Comparison of ENCODE assay signal across 8 cellular contexts in genomic region chr17:39618252-39618913, GRCh38. TPM values are rescaled to one million over a fixed set of nuclear protein-coding genes. Genes with fewer than 3 reads are reported as not detected.
DNase-seq lines count a peak whose midpoint lies in the region; ATAC-seq, FAIRE-seq and TF ChIP-seq lines count a peak whose summit lies in the region.

No MANE protein-coding gene starts in this region.

- POLR2A ChIA-PET in HEK293 (lab: Yijun Ruan, JAX) = interaction anchor here (0.6 to 2.1 kb wide), 4 partner anchors 13 to 373 kb away, joined by 3 to 6 read pairs (median 4); no protein-coding TSS in a partner anchor

- H4K20me1 ChIP-seq in keratinocyte (ENCODE audit: control insufficient read depth, extremely low read depth, insufficient read depth, low read length) = peaks cover 2% of the 10 kb centered on the region

- H3K27me3 ChIP-seq in BE2C = peaks cover 9% of the 10 kb centered on the region
- peaks cover 30% of the 10 kb centered on the region for H3K27me3 ChIP-seq in keratinocyte (ENCODE audit: control insufficient read depth, extremely low read depth, insufficient read depth, low read length)
- H3K27me3 ChIP-seq in thymus (ENCODE audit: control insufficient read depth, insufficient read depth) = peaks cover 18% of the 10 kb centered on the region

- H3K27ac ChIP-seq in HEK293 (ENCODE audit: extremely low read depth, low read depth, low read length) = peak overlapping the region; percentile 50; the same call in 1 of the 2 replicates
- no peak overlapping the region for H3K27ac ChIP-seq in keratinocyte (ENCODE audit: control insufficient read depth, insufficient read depth, low read length)
- H3K27ac ChIP-seq in thymus (ENCODE audit: low read depth) = no peak overlapping the region

- H3K9me3 ChIP-seq in BE2C (no peaks in the 10 kb centered on the region; the same call in 1 of the 2 replicates), HEK293 (ENCODE audit: control insufficient read depth, insufficient read depth, low read depth, low read length) (no peaks in the 10 kb centered on the region), keratinocyte (ENCODE audit: control insufficient read depth, low read depth, low read length) (no peaks in the 10 kb centered on the region), thymus (ENCODE audit: control insufficient read depth) (no peaks in the 10 kb centered on the region)

- H3K4me3 ChIP-seq in BE2C (ENCODE audit: low read depth, low read length) (peak overlapping the region; percentile 65), HEK293 (ENCODE audit: low read depth, low read length) (peak overlapping the region; percentile 38), keratinocyte (ENCODE audit: control insufficient read depth in 2 of 3, extremely low read depth in 1 of 3, insufficient read depth in 2 of 3, low read depth in 1 of 3, low read length in 3 of 3) (peak overlapping the region; percentile 41 to 80 (median 77)), thymus (ENCODE audit: low read length) (peak overlapping the region; percentile 58)

- H3K9me1 ChIP-seq in keratinocyte (ENCODE audit: control insufficient read depth, extremely low read depth, insufficient read depth, low read length) = no peaks in the 10 kb centered on the region

- FAIRE-seq in keratinocyte (lab: Jason Lieb, UNC) = no peak

- H3K27me3 Mint-ChIP-seq in activated T-helper 17 cell treated with anti-CD3 and anti-CD28 coated beads, Interleukin-2, amount 50 U/mL, for 72 hours = no peaks in the 10 kb centered on the region

- CTCF ChIA-PET in HEK293 (lab: Yijun Ruan, JAX) = interaction anchor here (0.6 to 11.8 kb wide), 12 partner anchors 12 to 635 kb away, joined by 3 to 475 read pairs (median 6); partner anchors contain the start of genes PNMT, STARD3 and TCAP

- TF ChIP-seq CTCF in BE2C (IDR thresholded peaks at IDR 0.05; ENCODE audit: low read depth, low read length) = no peak
- TF ChIP-seq CTCF in HEK293 (tag by site-specific recombination; IDR thresholded peaks at IDR 0.05) = no peak
- no peak for TF ChIP-seq CTCF in keratinocyte (optimal IDR thresholded peaks at IDR 0.05 in 1 of 3, IDR thresholded peaks at IDR 0.05 in 1 of 3, conservative IDR thresholded peaks at IDR 0.05 in 1 of 3; ENCODE audit: extremely low read depth in 1 of 3, insufficient read depth in 2 of 3, low read length in 3 of 3)

- no peak for DNase-seq in BE2C
- DNase-seq in keratinocyte (ENCODE audit: low read depth, low spot score) = no peak
- no peak for DNase-seq in stimulated activated CD8-positive, alpha-beta memory T cell treated with anti-CD3 and anti-CD28 coated beads, Interleukin-4, amount 100 ng/mL, for 48 hours
- no peak for DNase-seq in mesenteric fat pad (ENCODE audit: low spot score)
- no peak for DNase-seq in A172 (ENCODE audit: low spot score)

- no peaks in the 10 kb centered on the region for H3K9me3 Mint-ChIP-seq in activated T-helper 17 cell treated with anti-CD3 and anti-CD28 coated beads, Interleukin-2, amount 50 U/mL, for 72 hours

- H2AFZ ChIP-seq in keratinocyte (ENCODE audit: control insufficient read depth, low read length) = peak overlapping the region; percentile 65

- peak overlapping the region; percentile 54 for H3K9ac ChIP-seq in keratinocyte (ENCODE audit: control insufficient read depth, extremely low read depth, insufficient read depth, low read length)

- H3K4me3 Mint-ChIP-seq in activated T-helper 17 cell treated with anti-CD3 and anti-CD28 coated beads, Interleukin-2, amount 50 U/mL, for 72 hours = peak overlapping the region; percentile 74

- H3K79me2 ChIP-seq in keratinocyte (ENCODE audit: control insufficient read depth, insufficient read depth, low read length) = no peaks in the 10 kb centered on the region

- H3K36me3 ChIP-seq in BE2C = no peaks in the 10 kb centered on the region
- H3K36me3 ChIP-seq in HEK293 (ENCODE audit: control insufficient read depth in 2 of 2, insufficient read depth in 1 of 2, low read length in 2 of 2) = no peaks in the 10 kb centered on the region
- H3K36me3 ChIP-seq in keratinocyte (ENCODE audit: control insufficient read depth in 2 of 2, extremely low read depth in 1 of 2, insufficient read depth in 2 of 2, low read length in 2 of 2) = no peaks in the 10 kb centered on the region
- no peaks in the 10 kb centered on the region for H3K36me3 ChIP-seq in thymus (ENCODE audit: control insufficient read depth, insufficient read depth)

- peak overlapping the region; percentile 36 for H3K27ac Mint-ChIP-seq in activated T-helper 17 cell treated with anti-CD3 and anti-CD28 coated beads, Interleukin-2, amount 50 U/mL, for 72 hours

- peak overlapping the region; percentile 92 for H3K4me2 ChIP-seq in keratinocyte (ENCODE audit: control insufficient read depth, extremely low read depth, insufficient read depth, low read depth, low read length)

- 5% methylated on average over 33 of the region's 33 CpGs for WGBS in thymus

- H3K4me1 ChIP-seq in BE2C (peaks cover 7% of the 10 kb centered on the region), HEK293 (ENCODE audit: control insufficient read depth, insufficient read depth, low read length) (peaks cover 4% of the 10 kb centered on the region), keratinocyte (ENCODE audit: control insufficient read depth, extremely low read depth, insufficient read depth, low read length) (peaks cover 9% of the 10 kb centered on the region), thymus (ENCODE audit: control insufficient read depth, insufficient read depth, low read length) (peaks cover 7% of the 10 kb centered on the region)

- no peaks in the 10 kb centered on the region for H3K36me3 Mint-ChIP-seq in activated T-helper 17 cell treated with anti-CD3 and anti-CD28 coated beads, Interleukin-2, amount 50 U/mL, for 72 hours (ENCODE audit: low read depth)

- dilution Hi-C loops in keratinocyte (cut with MboI; ENCODE audit: extremely low pct_ligation_motif_present, low sequenced_read_pairs) = no loop called here

- H3K4me1 Mint-ChIP-seq in activated T-helper 17 cell treated with anti-CD3 and anti-CD28 coated beads, Interleukin-2, amount 50 U/mL, for 72 hours = peaks cover 10% of the 10 kb centered on the region

- no peak for ATAC-seq in activated T-helper 17 cell treated with anti-CD3 and anti-CD28 coated beads, Interleukin-2, amount 50 U/mL, for 72 hours (replicated peaks)

RNA-seq across cellular contexts. Expression of gene PPP1R1B, which starts 8.4 kb away (rescaled TPM):
- polyA plus RNA-seq in BE2C (2012; ENCODE audit: insufficient read depth, insufficient read length, low read depth) = not detected
- total RNA-seq in activated T-helper 17 cell treated with anti-CD3 and anti-CD28 coated beads, Interleukin-2, amount 50 U/mL, for 72 hours = not detected
- 0.14 to 0.35 TPM (median 0.18 TPM) in 3 replicates for polyA plus RNA-seq in keratinocyte
- not detected for polyA plus RNA-seq in keratinocyte (2011; ENCODE audit: low read depth)
- polyA plus RNA-seq in keratinocyte (2011; cell fraction: cytosol; rRNA removed) = 0.19 and 0.27 TPM in 2 replicates
- 0.11 and 0.15 TPM in 2 replicates for polyA plus RNA-seq in keratinocyte (2011; cell fraction: nucleus; rRNA removed)
- polyA plus RNA-seq in keratinocyte (2012; ENCODE audit: low replicate concordance) = 0.21 TPM in 1 of 2 replicates, not detected in the other
- polyA minus RNA-seq in keratinocyte = 0.13 to 0.33 TPM (median 0.19 TPM) in 3 replicates
- polyA minus RNA-seq in keratinocyte (2011; cell fraction: cytosol; rRNA and poly(A)+ RNA removed) = not detected
- polyA minus RNA-seq in keratinocyte (2011; cell fraction: nucleus; rRNA and poly(A)+ RNA removed) = not detected in 2 replicates
- 1.3 TPM for polyA plus RNA-seq in thymus
- total RNA-seq in mesenteric fat pad = 33.1 TPM
- total RNA-seq in A172 (2014; rRNA removed; shearing (Covaris generic)) = not detected in 2 replicates

RNA-seq across cellular contexts. Expression of gene NEUROD2, which starts 10.7 kb away (rescaled TPM):
- polyA plus RNA-seq in BE2C (2012; ENCODE audit: insufficient read depth, insufficient read length, low read depth) = not detected
- not detected for total RNA-seq in activated T-helper 17 cell treated with anti-CD3 and anti-CD28 coated beads, Interleukin-2, amount 50 U/mL, for 72 hours
- polyA plus RNA-seq in keratinocyte (not detected in 3 replicates), thymus (0.14 TPM)
- polyA plus RNA-seq in keratinocyte (2011; ENCODE audit: low read depth) = not detected
- polyA plus RNA-seq in keratinocyte (2011; cell fraction: cytosol; rRNA removed) = not detected in 2 replicates
- polyA plus RNA-seq in keratinocyte (2011; cell fraction: nucleus; rRNA removed) = not detected in 2 replicates
- polyA plus RNA-seq in keratinocyte (2012; ENCODE audit: low replicate concordance) = 0.04 and 0.07 TPM in 2 replicates
- not detected in 3 replicates for polyA minus RNA-seq in keratinocyte
- polyA minus RNA-seq in keratinocyte (2011; cell fraction: cytosol; rRNA and poly(A)+ RNA removed) = not detected
- not detected in 2 replicates for polyA minus RNA-seq in keratinocyte (2011; cell fraction: nucleus; rRNA and poly(A)+ RNA removed)
- total RNA-seq in mesenteric fat pad = not detected
- total RNA-seq in A172 (2014; rRNA removed; shearing (Covaris generic)) = not detected in 2 replicates

RNA-seq across cellular contexts. Expression of gene STARD3, which starts 18.6 kb away (rescaled TPM):
- polyA plus RNA-seq in BE2C (2012; ENCODE audit: insufficient read depth, insufficient read length, low read depth) = 136 TPM
- 10 to 100 TPM; 59.8 to 76.0 TPM for total RNA-seq in activated T-helper 17 cell treated with anti-CD3 and anti-CD28 coated beads, Interleukin-2, amount 50 U/mL, for 72 hours
- polyA plus RNA-seq in keratinocyte (29.0 to 39.6 TPM (median 33.9 TPM) in 3 replicates), thymus (113 TPM)
- 25.9 TPM for polyA plus RNA-seq in keratinocyte (2011; ENCODE audit: low read depth)
- polyA plus RNA-seq in keratinocyte (2011; cell fraction: cytosol; rRNA removed) = 25.5 and 26.6 TPM in 2 replicates
- 57.2 and 70.3 TPM in 2 replicates for polyA plus RNA-seq in keratinocyte (2011; cell fraction: nucleus; rRNA removed)
- 31.2 and 36.8 TPM in 2 replicates for polyA plus RNA-seq in keratinocyte (2012; ENCODE audit: low replicate concordance)
- polyA minus RNA-seq in keratinocyte = 32.4 to 42.2 TPM (median 41.6 TPM) in 3 replicates
- polyA minus RNA-seq in keratinocyte (2011; cell fraction: cytosol; rRNA and poly(A)+ RNA removed) = 29.2 TPM
- 18.5 and 20.1 TPM in 2 replicates for polyA minus RNA-seq in keratinocyte (2011; cell fraction: nucleus; rRNA and poly(A)+ RNA removed)
- total RNA-seq in mesenteric fat pad = 49.2 TPM
- total RNA-seq in A172 (2014; rRNA removed; shearing (Covaris generic)) = 35.1 and 42.9 TPM in 2 replicates

RNA-seq across cellular contexts. Expression of gene TCAP, which starts 46.8 kb away (rescaled TPM):
- polyA plus RNA-seq in BE2C (2012; ENCODE audit: insufficient read depth, insufficient read length, low read depth) = 4.4 TPM
- 1 to 10 TPM; 2.0 to 2.5 TPM for total RNA-seq in activated T-helper 17 cell treated with anti-CD3 and anti-CD28 coated beads, Interleukin-2, amount 50 U/mL, for 72 hours
- 0.06 to 0.26 TPM (median 0.20 TPM) in 3 replicates for polyA plus RNA-seq in keratinocyte
- polyA plus RNA-seq in keratinocyte (2011; ENCODE audit: low read depth) = 0.20 TPM
- polyA plus RNA-seq in keratinocyte (2011; cell fraction: cytosol; rRNA removed) = 0.06 and 0.13 TPM in 2 replicates
- polyA plus RNA-seq in keratinocyte (2011; cell fraction: nucleus; rRNA removed) = 0.70 and 1.1 TPM in 2 replicates
- polyA plus RNA-seq in keratinocyte (2012; ENCODE audit: low replicate concordance) = 0.16 and 0.62 TPM in 2 replicates
- 0.36 to 0.79 TPM in 2 of 3 replicates, not detected in the other for polyA minus RNA-seq in keratinocyte
- not detected for polyA minus RNA-seq in keratinocyte (2011; cell fraction: cytosol; rRNA and poly(A)+ RNA removed)
- polyA minus RNA-seq in keratinocyte (2011; cell fraction: nucleus; rRNA and poly(A)+ RNA removed) = 0.42 TPM in 1 of 2 replicates, not detected in the other
- 1.7 TPM for polyA plus RNA-seq in thymus
- total RNA-seq in mesenteric fat pad = 0.64 TPM
- 0.19 and 0.26 TPM in 2 replicates for total RNA-seq in A172 (2014; rRNA removed; shearing (Covaris generic))

RNA-seq across cellular contexts. Expression of gene PNMT, which starts 49.9 kb away (rescaled TPM):
- 2.8 TPM for polyA plus RNA-seq in BE2C (2012; ENCODE audit: insufficient read depth, insufficient read length, low read depth)
- total RNA-seq in activated T-helper 17 cell treated with anti-CD3 and anti-CD28 coated beads, Interleukin-2, amount 50 U/mL, for 72 hours = not detected
- polyA plus RNA-seq in keratinocyte = not detected in 3 replicates
- polyA plus RNA-seq in keratinocyte (2011; ENCODE audit: low read depth) = not detected
- not detected in 2 replicates for polyA plus RNA-seq in keratinocyte (2011; cell fraction: cytosol; rRNA removed)
- polyA plus RNA-seq in keratinocyte (2011; cell fraction: nucleus; rRNA removed) = not detected in 2 replicates
- polyA plus RNA-seq in keratinocyte (2012; ENCODE audit: low replicate concordance) = not detected in 2 replicates
- not detected in 3 replicates for polyA minus RNA-seq in keratinocyte
- polyA minus RNA-seq in keratinocyte (2011; cell fraction: cytosol; rRNA and poly(A)+ RNA removed) = not detected
- polyA minus RNA-seq in keratinocyte (2011; cell fraction: nucleus; rRNA and poly(A)+ RNA removed) = not detected in 2 replicates
- 2.9 TPM for polyA plus RNA-seq in thymus
- total RNA-seq in mesenteric fat pad = 0.35 TPM
- not detected in 2 replicates for total RNA-seq in A172 (2014; rRNA removed; shearing (Covaris generic))

Comparison
In these comparisons a context has a peak if more than half of its experiments do, and no peak if none do; other contexts are left out.
1. RNA of gene PPP1R1B, which starts 8.4 kb away (total RNA-seq): 33.1 TPM in mesenteric fat pad (single experiment); not detected in activated T-helper 17 cell treated with anti-CD3 and anti-CD28 coated beads, Interleukin-2, amount 50 U/mL, for 72 hours and not detected in A172; every median in the first group is over 10 times any median in the second.
2. Peak in every context shown above with its lines, with median percentiles within 50 percentile points of each other: H3K4me3 ChIP-seq.